Comparison of ENCODE assay signal across 27 cellular contexts in genomic region chr14:80507292-80507869, GRCh38.
"Had no signal": no experiment of that assay in that cellular context is flagged by ENCODE, and none has a peak within 500 bp of the region (broad histone marks: within the 10 kb centered on the region; RNA-seq: fewer than 3 reads in every experiment).

No MANE protein-coding gene starts in this region.

- H3K4me3 Mint-ChIP-seq: naive thymus-derived CD4-positive, alpha-beta T cell; natural killer cell; nephron; neural progenitor cell; stimulated activated memory B cell treated with anti-CD40 and anti-IgM and Interleukin-4, amounts not matched to agents 10 μg/mL and 1 μg/mL and 100 μg/mL, for 72 hours; stimulated activated naive CD8-positive, alpha-beta T cell treated with anti-CD3 and anti-CD28 coated beads, Interleukin-15, Interleukin-2, amounts not matched to agents 100 ng/mL and 50 ng/mL, for 24 hours; type B pancreatic cell had no signal

- DNase-seq: naive thymus-derived CD4-positive, alpha-beta T cell; natural killer cell; occipital lobe; ovary; posterior cingulate gyrus; psoas muscle; right cardiac atrium; right lobe of liver; sigmoid colon; small intestine; stimulated activated CD4-positive, alpha-beta T cell treated with anti-CD3 and anti-CD28 coated beads, Interleukin-15, amount 100 ng/mL, for 24 hours; stimulated activated CD4-positive, alpha-beta T cell treated with anti-CD3 and anti-CD28 coated beads, Interleukin-2, amount 100 ng/mL, for 24 hours; stimulated activated CD4-positive, alpha-beta T cell treated with anti-CD3 and anti-CD28 coated beads, Interleukin-2, amount 100 ng/mL, for 48 hours; stimulated activated CD4-positive, alpha-beta T cell treated with anti-CD3 and anti-CD28 coated beads, Interleukin-4, amount 100 ng/mL, for 24 hours; stimulated activated naive CD4-positive, alpha-beta T cell; substantia nigra; testis; tibial artery; transverse colon; upper lobe of right lung; uterus had no signal

- H3K27ac Mint-ChIP-seq: naive thymus-derived CD4-positive, alpha-beta T cell; natural killer cell; nephron; neural progenitor cell; progenitor cell of endocrine pancreas; stimulated activated memory B cell treated with anti-CD40 and anti-IgM and Interleukin-4, amounts not matched to agents 10 μg/mL and 1 μg/mL and 100 μg/mL, for 72 hours; stimulated activated naive CD8-positive, alpha-beta T cell treated with anti-CD3 and anti-CD28 coated beads, Interleukin-15, Interleukin-2, amounts not matched to agents 100 ng/mL and 50 ng/mL, for 24 hours; type B pancreatic cell had no signal

- ATAC-seq: naive thymus-derived CD4-positive, alpha-beta T cell; natural killer cell; psoas muscle; right cardiac atrium; right lobe of liver; upper lobe of right lung had no signal

- H3K36me3 Mint-ChIP-seq: neural progenitor cell had no signal

- H3K27me3 Mint-ChIP-seq: naive thymus-derived CD4-positive, alpha-beta T cell; progenitor cell of endocrine pancreas; stimulated activated memory B cell treated with anti-CD40 and anti-IgM and Interleukin-4, amounts not matched to agents 10 μg/mL and 1 μg/mL and 100 μg/mL, for 72 hours; stimulated activated naive CD8-positive, alpha-beta T cell treated with anti-CD3 and anti-CD28 coated beads, Interleukin-15, Interleukin-2, amounts not matched to agents 100 ng/mL and 50 ng/mL, for 24 hours; type B pancreatic cell had no signal

- H3K4me1 Mint-ChIP-seq: naive thymus-derived CD4-positive, alpha-beta T cell; natural killer cell; nephron; neural progenitor cell; stimulated activated memory B cell treated with anti-CD40 and anti-IgM and Interleukin-4, amounts not matched to agents 10 μg/mL and 1 μg/mL and 100 μg/mL, for 72 hours had no signal

- H3K9me3 Mint-ChIP-seq: neural progenitor cell had no signal
